In genomic region chr15:64460206-64460736, GRCh38 we compare ENCODE assay signal across 1 cellular context.
TF ChIP-seq lines count a peak whose summit lies in the region.

TSS of gene ZNF609 (plus strand) at chr15:64460578. CDS start at chr15:64499420, 38,842 bp downstream.

TF ChIP-seq in SK-N-SH, 30 proteins besides CTCF, POLR2A, EP300 and RAD21:
- TF ChIP-seq FOXM1 (IDR thresholded peaks at IDR 0.05; ENCODE audit: low read depth): no peak
- 0 out of 2 replicates have a peak, but pooled peaks have one; percentile 30 for TF ChIP-seq FOXJ3 (CRISPR knock-in tag; IDR thresholded peaks at IDR 0.05)
- TF ChIP-seq CHD2 (IDR thresholded peaks at IDR 0.05; ENCODE audit: low read length, partially characterized antibody): peak; percentile 77
- peak; percentile 92; the same call in 1 of the 2 replicates for TF ChIP-seq SIN3A (IDR thresholded peaks at IDR 0.05; ENCODE audit: borderline replicate concordance, low read depth, low read length)
- peak; percentile 83 for TF ChIP-seq ELF1 (IDR thresholded peaks at IDR 0.05)
- no peak for TF ChIP-seq NRF1 (IDR thresholded peaks at IDR 0.05; ENCODE audit: low read depth, low read length)
- peak; percentile 95 for TF ChIP-seq JUND (IDR thresholded peaks at IDR 0.05)
- peak; percentile 39; the same call in 1 of the 2 replicates for TF ChIP-seq NFIC (IDR thresholded peaks at IDR 0.05; ENCODE audit: borderline replicate concordance)
- TF ChIP-seq TAF1 (IDR thresholded peaks at IDR 0.05; ENCODE audit: borderline replicate concordance, low read depth, low read length): peak; percentile 88
- TF ChIP-seq TCF12 (IDR thresholded peaks at IDR 0.05): peak; percentile 65; the same call in 1 of the 2 replicates
- TF ChIP-seq RFX5 (IDR thresholded peaks at IDR 0.05; ENCODE audit: low read length): peak; percentile 81; the same call in 1 of the 2 replicates
- peak; percentile 42; the same call in 1 of the 2 replicates for TF ChIP-seq GABPA (IDR thresholded peaks at IDR 0.05; ENCODE audit: low read depth)
- TF ChIP-seq GATA2 (CRISPR knock-in tag; IDR thresholded peaks at IDR 0.05): no peak
- TF ChIP-seq ZBTB33 (IDR thresholded peaks at IDR 0.05; ENCODE audit: borderline replicate concordance, low read depth): no peak
- peak; percentile 76 for TF ChIP-seq RCOR1 (IDR thresholded peaks at IDR 0.05; ENCODE audit: low read length)
- no peak for TF ChIP-seq IRF3 (IDR thresholded peaks at IDR 0.05; ENCODE audit: low read depth, low read length)
- peak; percentile 81 for TF ChIP-seq YY1 (IDR thresholded peaks at IDR 0.05; ENCODE audit: low read depth)
- peak; percentile 40; the same call in 1 of the 2 replicates for TF ChIP-seq RXRA (IDR thresholded peaks at IDR 0.05; ENCODE audit: borderline replicate concordance, low read depth)
- TF ChIP-seq FOSL2 (IDR thresholded peaks at IDR 0.05; ENCODE audit: borderline replicate concordance, low read depth): peak; percentile 36; the same call in 1 of the 2 replicates
- TF ChIP-seq USF1 (IDR thresholded peaks at IDR 0.05; ENCODE audit: borderline replicate concordance, low read depth): peak; percentile 52; the same call in 1 of the 2 replicates
- TF ChIP-seq POLR2AphosphoS5 (IDR thresholded peaks at IDR 0.05; ENCODE audit: low read depth, low read length): peak; percentile 75
- no peak for TF ChIP-seq USF2 (IDR thresholded peaks at IDR 0.05; ENCODE audit: borderline replicate concordance, low read depth, low read length)
- peak; percentile 89 for TF ChIP-seq MAX (IDR thresholded peaks at IDR 0.05; ENCODE audit: low read depth)
- TF ChIP-seq MEF2A (IDR thresholded peaks at IDR 0.05; ENCODE audit: borderline replicate concordance, low read depth): peak; percentile 49; the same call in 1 of the 2 replicates
- no peak for TF ChIP-seq EZH2phosphoT487 (IDR thresholded peaks at IDR 0.05; ENCODE audit: borderline replicate concordance, low read depth)
- peak; percentile 58; the same call in 1 of the 2 replicates for TF ChIP-seq REST (IDR thresholded peaks at IDR 0.05; ENCODE audit: low read depth, low read length)
- TF ChIP-seq TEAD4 (IDR thresholded peaks at IDR 0.05; ENCODE audit: borderline replicate concordance, insufficient read depth): peak; percentile 64
- peak; percentile 74 for TF ChIP-seq MXI1 (IDR thresholded peaks at IDR 0.05; ENCODE audit: low read depth, low read length)
- peak; percentile 18; the same call in 1 of the 2 replicates for TF ChIP-seq SMC3 (IDR thresholded peaks at IDR 0.05; ENCODE audit: low read depth, low read length)
- TF ChIP-seq PBX3 (IDR thresholded peaks at IDR 0.05): 0 out of 2 replicates have a peak, but pooled peaks have one; percentile 34
